18 cellular contexts compared by ENCODE assay signal in the genomic region with DNA sequence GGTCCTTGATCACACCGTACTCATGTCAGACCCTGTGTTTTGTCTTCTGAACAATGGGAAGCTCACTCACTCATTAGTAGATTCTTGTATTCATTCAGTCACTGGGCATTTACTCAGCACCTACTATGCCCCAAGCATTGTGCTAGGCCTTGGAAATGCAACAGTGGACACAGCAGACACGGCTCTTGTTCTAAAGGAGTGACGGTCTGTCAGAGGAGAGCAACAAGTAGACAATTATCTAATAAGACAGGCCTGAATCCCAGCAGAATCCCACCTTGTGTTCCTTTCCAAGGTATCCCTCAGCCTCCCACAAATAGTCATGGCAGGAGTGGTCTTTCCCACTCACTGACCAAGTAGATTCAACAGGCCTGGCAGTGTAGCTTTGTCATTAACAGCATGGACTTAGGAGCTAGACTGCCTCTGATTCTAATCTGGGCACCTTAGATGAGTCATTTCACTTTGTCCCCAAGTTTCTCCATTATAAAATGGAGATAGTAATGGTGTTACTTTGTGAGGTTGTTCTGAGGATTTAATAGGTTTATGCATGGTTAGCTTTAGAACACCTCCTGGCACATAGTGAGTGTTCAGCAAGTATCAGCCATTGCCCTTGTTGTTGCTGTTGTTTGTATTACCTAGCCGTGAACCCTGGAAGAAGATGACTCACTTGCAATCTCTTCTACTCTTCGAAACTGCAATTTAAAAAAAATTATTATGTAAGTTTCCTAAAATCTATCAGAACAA.
DNase-seq lines count a peak whose midpoint lies in the region; ATAC-seq, FAIRE-seq and TF ChIP-seq lines count a peak whose summit lies in the region.
"Had no signal": no experiment of that assay in that cellular context is flagged by ENCODE, and none has a peak within 500 bp of the region (broad histone marks: within the 10 kb centered on the region; RNA-seq: fewer than 3 reads in every experiment).

No MANE protein-coding gene starts in this region.

- H3K4me2 ChIP-seq in PC-3 (ENCODE audit: low read length), result no peak overlapping the region
- H3K4me2 ChIP-seq: SK-N-SH had no signal

- no peaks in the 10 kb centered on the region for H4K20me1 ChIP-seq in PC-3 (ENCODE audit: low read length)

- no peak for TF ChIP-seq CTCF in PC-3 (conservative IDR thresholded peaks at IDR 0.05; ENCODE audit: low read depth, low read length)
- TF ChIP-seq CTCF in chondrocyte (IDR thresholded peaks at IDR 0.05), result no peak

- H3K4me1 Mint-ChIP-seq in chondrocyte (ENCODE audit: low read depth), result peaks cover 90% of the 10 kb centered on the region

- H3K36me3 ChIP-seq in PC-3 (ENCODE audit: low read depth, low read length), result no peaks in the 10 kb centered on the region
- H3K36me3 ChIP-seq in aorta (ENCODE audit: control insufficient read depth in 1 of 2, insufficient read depth in 2 of 2, low read length in 1 of 2), result peaks cover 6 to 7% of the 10 kb centered on the region in 2 donors

- no peak for FAIRE-seq in GM12891 (lab: Jason Lieb, UNC)
- FAIRE-seq: colon had no signal

- peak; percentile 23 for DNase-seq in PC-3
- DNase-seq in chondrocyte (ENCODE audit: low spot score), result no peak
- peak; percentile 10 for DNase-seq in left lobe of liver (ENCODE audit: low spot score)
- DNase-seq in aorta, result no peak
- DNase-seq in GM12891 (ENCODE audit: insufficient read length, low spot score), result no peak
- DNase-seq in sciatic nerve (ENCODE audit: low spot score), result no peak
- DNase-seq: activated CD4-positive, alpha-beta T cell treated with anti-CD3 and anti-CD28 coated beads, Interleukin-2, amount 50 U/mL, for 4 hours; activated naive CD8-positive, alpha-beta T cell treated with anti-CD3 and anti-CD28 coated beads for 36 hours; activated T-cell treated with anti-CD3 and anti-CD28 coated beads, Interleukin-2, amount 50 U/mL, for 48 hours; DMS79; naive thymus-derived CD4-positive, alpha-beta T cell; NCI-H1694 treated with DMSO at 0.1 percent for 48 hours; NCI-H510A treated with DMSO at 0.1 percent for 48 hours; SK-N-SH had no signal

- H3K27ac ChIP-seq in PC-3 (ENCODE audit: low read length), result no peak overlapping the region
- H3K27ac ChIP-seq in aorta (ENCODE audit: low read depth in 1 of 2, low read length in 2 of 2), result peak overlapping the region; percentile 22 to 92
- H3K27ac ChIP-seq: C4-2B, epithelial cell of prostate had no signal

- H3K9me3 ChIP-seq in PC-3 (ENCODE audit: low read length) (no peaks in the 10 kb centered on the region), aorta (ENCODE audit: control insufficient read depth, low read length) (no peaks in the 10 kb centered on the region)
- H3K9me3 ChIP-seq: SK-N-SH had no signal

- H3K9me3 Mint-ChIP-seq in chondrocyte (ENCODE audit: low read depth), result no peaks in the 10 kb centered on the region
- H3K9me3 Mint-ChIP-seq: activated naive CD8-positive, alpha-beta T cell treated with anti-CD3 and anti-CD28 coated beads for 36 hours had no signal

- no peak overlapping the region for H3K4me3 ChIP-seq in PC-3 (ENCODE audit: low read length)
- H3K4me3 ChIP-seq in aorta (ENCODE audit: low read length in 2 of 2), result no peak overlapping the region

- H3K9me2 ChIP-seq in PC-3 (replicated peaks; ENCODE audit: low read length), result no peaks in the 10 kb centered on the region
- H3K9me2 ChIP-seq: SK-N-SH had no signal

- peaks cover 34% of the 10 kb centered on the region for H3K36me3 Mint-ChIP-seq in chondrocyte (ENCODE audit: low read depth)
- H3K36me3 Mint-ChIP-seq: activated naive CD8-positive, alpha-beta T cell treated with anti-CD3 and anti-CD28 coated beads for 36 hours; naive thymus-derived CD4-positive, alpha-beta T cell had no signal

- intact Hi-C loops in PC-3 (cut with micrococcal nuclease), result no loop called here
- intact Hi-C loops in aorta (cut with DNase I), result no loop called here
- intact Hi-C loops in sciatic nerve (cut with DNase I), result no loop called here

- ATAC-seq in PC-3 (no peak), left lobe of liver (no peak), aorta (ENCODE audit: low FRiP score) (no peak), HG02840 (IDR thresholded peaks at IDR 0.05; ENCODE audit: low FRiP score, unreplicated experiment) (no peak), sciatic nerve (no peak)
- ATAC-seq: naive thymus-derived CD4-positive, alpha-beta T cell had no signal

- H3K79me2 ChIP-seq in PC-3 (ENCODE audit: low read length), result no peaks in the 10 kb centered on the region

- BruUV-seq in PC-3 (replicated peaks; lab: Mats Ljungman, UMichigan), result no TSS peak

- no peak for TF ChIP-seq POLR2A in GM12891 (IDR thresholded peaks at IDR 0.05; ENCODE audit: low read depth, low read length)

- 0 out of 2 replicates have a peak, but pooled peaks cover 5% of the 10 kb centered on the region for H3K4me1 ChIP-seq in PC-3 (ENCODE audit: insufficient read depth, low read length)
- peaks cover 4 to 9% of the 10 kb centered on the region in 2 donors for H3K4me1 ChIP-seq in aorta (ENCODE audit: control insufficient read depth in 1 of 2, insufficient read depth in 2 of 2, low read length in 2 of 2)

- CTCF ChIA-PET in PC-3 (lab: Charles Lee), result no interaction called here

- H3K27ac Mint-ChIP-seq in chondrocyte (ENCODE audit: unreplicated experiment), result peak overlapping the region; percentile 91
- H3K27ac Mint-ChIP-seq: activated naive CD8-positive, alpha-beta T cell treated with anti-CD3 and anti-CD28 coated beads for 36 hours; naive thymus-derived CD4-positive, alpha-beta T cell had no signal

- H3K27me3 Mint-ChIP-seq in chondrocyte (ENCODE audit: low read depth), result no peaks in the 10 kb centered on the region
- H3K27me3 Mint-ChIP-seq: activated naive CD8-positive, alpha-beta T cell treated with anti-CD3 and anti-CD28 coated beads for 36 hours had no signal

- H3K27me3 ChIP-seq in PC-3 (ENCODE audit: low read length) (no peaks in the 10 kb centered on the region), aorta (ENCODE audit: control insufficient read depth in 1 of 2, insufficient read depth in 2 of 2, low read length in 1 of 2) (no peaks in the 10 kb centered on the region)

- WGBS in aorta, 2 donors, result 63 to 65% methylated on average over 5 of the region's 5 CpGs

- no peak overlapping the region for H3K4me3 Mint-ChIP-seq in chondrocyte (ENCODE audit: unreplicated experiment)
- H3K4me3 Mint-ChIP-seq: activated naive CD8-positive, alpha-beta T cell treated with anti-CD3 and anti-CD28 coated beads for 36 hours; naive thymus-derived CD4-positive, alpha-beta T cell had no signal

- no peaks in the 10 kb centered on the region for H3F3A ChIP-seq in PC-3 (ENCODE audit: low read length, unreplicated experiment)

- H3K9ac ChIP-seq in PC-3 (ENCODE audit: low read length), result no peak overlapping the region
- H3K9ac ChIP-seq: SK-N-SH had no signal

- POLR2A ChIA-PET in PC-3 (lab: Charles Lee; ENCODE audit: unreplicated experiment), result no interaction called here

- no peak overlapping the region for H2AFZ ChIP-seq in PC-3 (ENCODE audit: low read length)

TF ChIP-seq in GM12891, 5 proteins besides CTCF, POLR2A, EP300 and RAD21:
- TF ChIP-seq TAF1 (IDR thresholded peaks at IDR 0.05; ENCODE audit: low read depth, low read length) (no peak), PAX5 (IDR thresholded peaks at IDR 0.05; ENCODE audit: insufficient read depth, low read length, severe bottlenecking) (no peak), POLR2AphosphoS5 (IDR thresholded peaks at IDR 0.05; ENCODE audit: low read depth, low read length) (no peak), POU2F2 (IDR thresholded peaks at IDR 0.05; ENCODE audit: low read depth, low read length) (no peak), SPI1 (IDR thresholded peaks at IDR 0.05; ENCODE audit: low read depth, low read length) (no peak)

Comparison
In these comparisons a context has a peak if more than half of its experiments do, and no peak if none do; other contexts are left out.
1. DNase-seq: peak in PC-3 (single experiment) and left lobe of liver (single experiment); none in chondrocyte (single experiment), aorta (0 of 2), GM12891 (single experiment) and sciatic nerve (single experiment).